In the genomic region with DNA sequence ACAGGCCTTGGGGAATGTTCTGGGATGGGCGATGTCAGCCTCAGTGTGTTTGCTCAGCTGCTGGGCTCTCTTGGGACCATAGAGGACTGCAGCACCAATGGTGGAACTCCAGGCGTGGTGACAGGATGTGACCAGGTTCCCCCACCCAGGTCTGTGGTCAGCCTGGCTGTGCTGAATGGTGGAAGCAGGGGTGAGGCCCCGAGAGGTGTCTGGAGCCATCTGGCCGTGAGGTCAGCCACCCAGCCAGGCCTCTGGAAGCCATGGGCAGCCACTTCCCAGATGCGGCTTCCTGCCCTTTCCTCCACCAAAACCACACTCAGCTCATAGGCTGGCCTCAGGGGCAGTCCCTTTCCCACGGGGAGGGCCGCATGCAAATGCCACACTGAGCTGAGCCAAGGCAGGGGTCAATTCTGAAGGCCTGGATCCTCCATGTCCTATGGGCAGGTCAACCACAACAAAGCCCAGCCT, we compare ENCODE assay signal across 1 cellular context.
TF ChIP-seq lines count a peak whose summit lies in the region.

No MANE protein-coding gene starts in this region.

TF ChIP-seq in HepG2, 621 proteins besides CTCF, POLR2A, EP300 and RAD21:
- TF ChIP-seq ZNF121 (CRISPR knock-in tag; IDR thresholded peaks at IDR 0.05) (no peak), ZNF614 (CRISPR knock-in tag; IDR thresholded peaks at IDR 0.05; ENCODE audit: borderline replicate concordance) (no peak), ARNT (IDR thresholded peaks at IDR 0.05) (no peak)
- TF ChIP-seq, protein P1, sequence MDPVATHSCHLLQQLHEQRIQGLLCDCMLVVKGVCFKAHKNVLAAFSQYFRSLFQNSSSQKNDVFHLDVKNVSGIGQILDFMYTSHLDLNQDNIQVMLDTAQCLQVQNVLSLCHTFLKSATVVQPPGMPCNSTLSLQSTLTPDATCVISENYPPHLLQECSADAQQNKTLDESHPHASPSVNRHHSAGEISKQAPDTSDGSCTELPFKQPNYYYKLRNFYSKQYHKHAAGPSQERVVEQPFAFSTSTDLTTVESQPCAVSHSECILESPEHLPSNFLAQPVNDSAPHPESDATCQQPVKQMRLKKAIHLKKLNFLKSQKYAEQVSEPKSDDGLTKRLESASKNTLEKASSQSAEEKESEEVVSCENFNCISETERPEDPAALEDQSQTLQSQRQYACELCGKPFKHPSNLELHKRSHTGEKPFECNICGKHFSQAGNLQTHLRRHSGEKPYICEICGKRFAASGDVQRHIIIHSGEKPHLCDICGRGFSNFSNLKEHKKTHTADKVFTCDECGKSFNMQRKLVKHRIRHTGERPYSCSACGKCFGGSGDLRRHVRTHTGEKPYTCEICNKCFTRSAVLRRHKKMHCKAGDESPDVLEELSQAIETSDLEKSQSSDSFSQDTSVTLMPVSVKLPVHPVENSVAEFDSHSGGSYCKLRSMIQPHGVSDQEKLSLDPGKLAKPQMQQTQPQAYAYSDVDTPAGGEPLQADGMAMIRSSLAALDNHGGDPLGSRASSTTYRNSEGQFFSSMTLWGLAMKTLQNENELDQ (CRISPR knock-in tag; IDR thresholded peaks at IDR 0.05; ENCODE audit: borderline replicate concordance), result no peak
